ENCODE assay signal across 23 cellular contexts in the genomic region with DNA sequence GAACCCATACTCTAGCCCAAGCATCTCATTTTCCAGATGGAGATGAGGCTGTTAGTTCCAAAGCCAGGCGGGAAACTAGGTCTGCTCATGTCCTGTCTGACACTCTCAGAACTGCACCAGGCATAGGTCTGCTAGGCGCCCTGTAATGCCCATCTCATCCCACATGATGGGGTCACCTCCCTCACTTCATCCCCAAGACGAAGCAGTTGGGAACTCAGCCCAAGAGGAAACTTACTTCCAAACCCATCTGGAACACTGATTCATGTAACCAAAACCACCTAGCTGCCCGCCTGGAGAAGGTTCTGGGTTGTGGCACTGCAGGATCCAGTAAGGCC.
A peak's percentile ranks its signal among the peaks of the same experiment; 100 is the strongest.
DNase-seq lines count a peak whose midpoint lies in the region; TF ChIP-seq lines count a peak whose summit lies in the region.
"Had no signal": no experiment of that assay in that cellular context is flagged by ENCODE, and none has a peak within 500 bp of the region (broad histone marks: within the 10 kb centered on the region; RNA-seq: fewer than 3 reads in every experiment).

No MANE protein-coding gene starts in this region.

- H3K36me3 ChIP-seq in rectal smooth muscle tissue (ENCODE audit: control insufficient read depth, insufficient read depth, low read length) (no peaks in the 10 kb centered on the region), OCI-LY7 (ENCODE audit: insufficient read depth, low read length) (no peaks in the 10 kb centered on the region)
- H3K36me3 ChIP-seq: colonic mucosa, lower lobe of right lung, SJCRH30 had no signal

- H3K79me2 ChIP-seq in OCI-LY7 (ENCODE audit: insufficient read depth, low read depth, low read length), result no peaks in the 10 kb centered on the region

- no TSS peak for BruUV-seq in OCI-LY7 (replicated peaks; lab: Mats Ljungman, UMichigan)

- no peak overlapping the region for H2AFZ ChIP-seq in OCI-LY7 (ENCODE audit: low read length)

- DNase-seq in EH (ENCODE audit: low read depth) (peak; percentile 54), HT1080 (ENCODE audit: low read depth) (peak; percentile 37), OCI-LY7 (ENCODE audit: low spot score) (no peak), iPS-NIHi7 (ENCODE audit: extremely low spot score) (no peak), CD1c-positive myeloid dendritic cell (ENCODE audit: extremely low spot score) (no peak), OCI-M1 (lab: John Stamatoyannopoulos, UW) (no peak)
- DNase-seq: activated CD4-positive, alpha-beta T cell treated with anti-CD3 and anti-CD28 coated beads, Interleukin-2, amount 10 ng/mL, durations not matched to agents 24 days and 14 days; activated naive CD8-positive, alpha-beta T cell treated with anti-CD3 and anti-CD28 coated beads, Interleukin-2, amount 50 U/mL, for 24 hours; CD4-positive, alpha-beta T cell; colonic mucosa; DMS153; endodermal cell; lower lobe of right lung; MM.1S; NCI-H146; NCI-H2171 treated with DMSO at 0.1 percent for 48 hours; retina; stimulated activated CD8-positive, alpha-beta memory T cell treated with anti-CD3 and anti-CD28 coated beads, Interleukin-4, amount 100 ng/mL, for 48 hours; T-helper 17 cell had no signal

- H3K9me2 ChIP-seq in OCI-LY7 (ENCODE audit: insufficient read depth, low read length), result no peaks in the 10 kb centered on the region

- no peak overlapping the region for H3K4me2 ChIP-seq in OCI-LY7 (ENCODE audit: low read length)

- TF ChIP-seq CTCF in OCI-LY7 (conservative IDR thresholded peaks at IDR 0.05; ENCODE audit: low read length), result no peak

- no peak overlapping the region for H3K4me3 ChIP-seq in rectal smooth muscle tissue (ENCODE audit: low read length)
- H3K4me3 ChIP-seq in OCI-LY7 (ENCODE audit: low read depth, low read length, poor library complexity, severe bottlenecking), result no peak overlapping the region
- H3K4me3 ChIP-seq: colonic mucosa, lower lobe of right lung, SJCRH30 had no signal

- H4K20me1 ChIP-seq in OCI-LY7 (ENCODE audit: insufficient read depth, low read length), result no peaks in the 10 kb centered on the region

- no peaks in the 10 kb centered on the region for H3K9me3 ChIP-seq in OCI-LY7 (ENCODE audit: low read length)
- H3K9me3 ChIP-seq: colonic mucosa, lower lobe of right lung, SJCRH30 had no signal

- intact Hi-C loops in OCI-LY7 (cut with micrococcal nuclease; ENCODE audit: unreplicated experiment), result no loop called here

- H3K4me1 ChIP-seq in rectal smooth muscle tissue (ENCODE audit: control insufficient read depth, insufficient read depth, low read length), result peaks cover 33% of the 10 kb centered on the region
- no peaks in the 10 kb centered on the region for H3K4me1 ChIP-seq in OCI-LY7 (ENCODE audit: insufficient read depth, low read length, poor library complexity, severe bottlenecking)
- H3K4me1 ChIP-seq: colonic mucosa, lower lobe of right lung had no signal

- CTCF ChIA-PET in OCI-LY7 (lab: Charles Lee; ENCODE audit: unreplicated experiment), result interaction anchor here (0.5 to 0.9 kb wide), 2 partner anchors 33 to 118 kb away, joined by 3 to 4 read pairs; no protein-coding TSS in a partner anchor

- H3K9ac ChIP-seq in rectal smooth muscle tissue (ENCODE audit: low read length), result no peak overlapping the region

- POLR2A ChIA-PET in OCI-LY7 (lab: Charles Lee), result no interaction called here

- peak overlapping the region; percentile 26 for H3K27ac ChIP-seq in cingulate gyrus (ENCODE audit: low read depth, low read length)
- H3K27ac ChIP-seq in rectal smooth muscle tissue (ENCODE audit: low read depth, low read length), result peak overlapping the region; percentile 60
- no peak overlapping the region for H3K27ac ChIP-seq in OCI-LY7 (ENCODE audit: low read depth, low read length, poor library complexity, severe bottlenecking)
- H3K27ac ChIP-seq: colonic mucosa, HL-60, lower lobe of right lung, SJCRH30 had no signal

- H3K27me3 ChIP-seq in rectal smooth muscle tissue (ENCODE audit: control insufficient read depth, insufficient read depth, low read length), result no peaks in the 10 kb centered on the region
- H3K27me3 ChIP-seq: colonic mucosa had no signal

Comparison
In these comparisons a context has a peak if more than half of its experiments do, and no peak if none do; other contexts are left out.
1. DNase-seq: peak in EH (single experiment) and HT1080 (single experiment); none in OCI-LY7 (single experiment), iPS-NIHi7 (single experiment), CD1c-positive myeloid dendritic cell (single experiment) and OCI-M1 (single experiment).